Comparison of ENCODE assay signal across 8 cellular contexts in genomic region chr22:38705235-38706100, GRCh38. TPM values are rescaled to one million over a fixed set of nuclear protein-coding genes. Genes with fewer than 3 reads are reported as not detected.
DNase-seq lines count a peak whose midpoint lies in the region; ATAC-seq and TF ChIP-seq lines count a peak whose summit lies in the region.

GTPBP1 (plus strand) TSS chr22:38705944; CDS start chr22:38705956, 12 bp downstream.

- H3K27me3 ChIP-seq in H7 (ENCODE audit: control insufficient read depth, insufficient read depth, low read length), result no peaks in the 10 kb centered on the region

- peak within 1 kb of the TSS; percentile 97 for H3K4me3 Mint-ChIP-seq in natural killer cell treated with Interleukin-12 subunit alpha and Interleukin-12 subunit beta and Interleukin-15 and Interleukin-18, amount 100 ng/mL, for 72 hours

- H3K4me3 ChIP-seq in H7 (ENCODE audit: insufficient read depth, low read depth, low read length) (peak within 1 kb of the TSS; percentile 87), fibroblast of pulmonary artery (replicated peaks; ENCODE audit: low read depth, low read length) (peak within 1 kb of the TSS; percentile 85)

- H3K36me3 ChIP-seq in H7 (replicated peaks; ENCODE audit: control insufficient read depth, insufficient read depth, low read length), result peaks cover 6% of the 10 kb centered on the region

- H3K27ac Mint-ChIP-seq in natural killer cell treated with Interleukin-12 subunit alpha and Interleukin-12 subunit beta and Interleukin-15 and Interleukin-18, amount 100 ng/mL, for 72 hours, result peak within 1 kb of the TSS; percentile 82 to 96

- DNase-seq in ELF-1 (ENCODE audit: low read depth, low spot score) (peak; percentile 100), H7 (peak; percentile 97), M059J (ENCODE audit: low read depth) (peak; percentile 99), SHP77 (lab: John Stamatoyannopoulos, UW) (peak; percentile 100), fibroblast of pulmonary artery (ENCODE audit: low read depth) (peak; percentile 100)
- DNase-seq in activated effector memory CD4-positive, alpha-beta T cell treated with Interleukin-2 at 50 U/mL for 16 hours, result peak; percentile 94
- peak; percentile 99 for DNase-seq in natural killer cell treated with Interleukin-12 subunit alpha and Interleukin-12 subunit beta and Interleukin-15 and Interleukin-18, amount 100 ng/mL, for 72 hours (ENCODE audit: low spot score)
- DNase-seq in stimulated activated naive CD8-positive, alpha-beta T cell treated with anti-CD3 and anti-CD28 coated beads, Interleukin-15, Interleukin-2, amounts not matched to agents 100 U/mL and 50 U/mL, for 24 hours, result peak; percentile 95

- ATAC-seq in natural killer cell treated with Interleukin-12 subunit alpha and Interleukin-12 subunit beta and Interleukin-15 and Interleukin-18, amount 100 ng/mL, for 72 hours, result peak; percentile 88 to 91
- peak; percentile 89 for ATAC-seq in stimulated activated naive CD8-positive, alpha-beta T cell treated with anti-CD3 and anti-CD28 coated beads, Interleukin-15, Interleukin-2, amounts not matched to agents 100 U/mL and 50 U/mL, for 24 hours

- H3K4me1 Mint-ChIP-seq in natural killer cell treated with Interleukin-12 subunit alpha and Interleukin-12 subunit beta and Interleukin-15 and Interleukin-18, amount 100 ng/mL, for 72 hours (ENCODE audit: low read depth in 2 of 2), result peaks cover 43 to 49% of the 10 kb centered on the region in 2 donors

- H3K36me3 Mint-ChIP-seq in natural killer cell treated with Interleukin-12 subunit alpha and Interleukin-12 subunit beta and Interleukin-15 and Interleukin-18, amount 100 ng/mL, for 72 hours, result peaks cover 8% of the 10 kb centered on the region

- no peaks in the 10 kb centered on the region for H3K27me3 Mint-ChIP-seq in natural killer cell treated with Interleukin-12 subunit alpha and Interleukin-12 subunit beta and Interleukin-15 and Interleukin-18, amount 100 ng/mL, for 72 hours

- no peaks in the 10 kb centered on the region for H3K9me3 Mint-ChIP-seq in natural killer cell treated with Interleukin-12 subunit alpha and Interleukin-12 subunit beta and Interleukin-15 and Interleukin-18, amount 100 ng/mL, for 72 hours

- TF ChIP-seq CTCF in fibroblast of pulmonary artery (IDR thresholded peaks at IDR 0.05; ENCODE audit: low read length, missing control alignments), result no peak

RNA-seq across cellular contexts. Expression of gene GTPBP1, which starts in this region (rescaled TPM):
- 71.4 and 92.1 TPM in 2 replicates for total RNA-seq in H7 (2014; rRNA removed; shearing (Covaris generic))
- 22.1 and 37.5 TPM in 2 replicates for total RNA-seq in M059J (2014; rRNA removed; shearing (Covaris generic))
- total RNA-seq in natural killer cell treated with Interleukin-12 subunit alpha and Interleukin-12 subunit beta and Interleukin-15 and Interleukin-18, amount 100 ng/mL, for 72 hours, result 100 to 1,000 TPM; 135 to 192 TPM

Comparison
In these comparisons a context has a peak if more than half of its experiments do, and no peak if none do; other contexts are left out.
1. Peak in every context shown above with its lines: DNase-seq, ATAC-seq and H3K4me3 ChIP-seq.